Comparison of ENCODE assay signal across 11 cellular contexts in genomic region chr21:45255381-45256020, GRCh38. TPM values are rescaled to one million over a fixed set of nuclear protein-coding genes. Genes with fewer than 3 reads are reported as not detected.
A peak's percentile ranks its signal among the peaks of the same experiment; 100 is the strongest.
DNase-seq lines count a peak whose midpoint lies in the region; ATAC-seq and TF ChIP-seq lines count a peak whose summit lies in the region.
"Had no signal": no experiment of that assay in that cellular context is flagged by ENCODE, and none has a peak within 500 bp of the region (broad histone marks: within the 10 kb centered on the region; RNA-seq: fewer than 3 reads in every experiment).

No MANE protein-coding gene starts in this region.

- H2AFZ ChIP-seq in MM.1S (ENCODE audit: low read length), result peak overlapping the region; percentile 47
- no peak overlapping the region for H2AFZ ChIP-seq in GM23248

- H3K9ac ChIP-seq in MM.1S (ENCODE audit: low read length) (no peak overlapping the region), GM23248 (no peak overlapping the region)

- 66 to 70% methylated on average over 21 to 22 of the region's 22 CpGs for WGBS in GM23248 (ENCODE audit: low coverage in 1 of 2, low lambda C conversion rate in 2 of 2, missing lambda C conversion rate in 2 of 2), 2 experiments

- H3K79me2 ChIP-seq in MM.1S (ENCODE audit: low read length) (no peaks in the 10 kb centered on the region), GM23248 (ENCODE audit: insufficient read depth) (no peaks in the 10 kb centered on the region)

- H3K9me2 ChIP-seq in MM.1S (replicated peaks; ENCODE audit: insufficient read depth, low read length) (no peaks in the 10 kb centered on the region), GM23248 (ENCODE audit: insufficient read depth) (no peaks in the 10 kb centered on the region)

- in situ Hi-C loops in GM23248 (cut with MboI), result no loop called here

- TF ChIP-seq CTCF in MM.1S (IDR thresholded peaks at IDR 0.05; ENCODE audit: low read length), result no peak

- ATAC-seq in GM19395 (IDR thresholded peaks at IDR 0.05; ENCODE audit: unreplicated experiment), result no peak
- no peak for ATAC-seq in HG03520 (IDR thresholded peaks at IDR 0.05; ENCODE audit: unreplicated experiment)

- H3K27ac ChIP-seq in MM.1S (ENCODE audit: low read length), result no peak overlapping the region
- H3K27ac ChIP-seq in GM23248, result no peak overlapping the region
- H3K27ac ChIP-seq: 22Rv1, HL-60 had no signal

- DNase-seq in NCI-H1092 (lab: John Stamatoyannopoulos, UW), result peak; percentile 4
- no peak for DNase-seq in NCI-H1092 treated with DMSO at 0.1 percent for 48 hours (lab: John Stamatoyannopoulos, UW)
- DNase-seq in MM.1S, result peak; percentile 87
- peak; percentile 25 for DNase-seq in T-helper 9 cell
- DNase-seq in left kidney (ENCODE audit: low read depth, low spot score), result peak; percentile 53
- DNase-seq in GM23248, result no peak
- DNase-seq: activated T-cell treated with anti-CD3 and anti-CD28 coated beads for 4 hours had no signal

- no peaks in the 10 kb centered on the region for H3K9me3 ChIP-seq in MM.1S (replicated peaks; ENCODE audit: insufficient read depth, low read length)
- no peaks in the 10 kb centered on the region for H3K9me3 ChIP-seq in GM23248 (ENCODE audit: low read depth)

- no peaks in the 10 kb centered on the region for H4K20me1 ChIP-seq in MM.1S (ENCODE audit: insufficient read depth, low read length)
- H4K20me1 ChIP-seq in GM23248 (ENCODE audit: insufficient read depth), result no peaks in the 10 kb centered on the region

- no peaks in the 10 kb centered on the region for H3F3A ChIP-seq in MM.1S (ENCODE audit: insufficient read depth, low read length)
- no peaks in the 10 kb centered on the region for H3F3A ChIP-seq in GM23248 (ENCODE audit: insufficient read depth)

- H3K4me3 ChIP-seq in MM.1S (ENCODE audit: low read length), result peak overlapping the region; percentile 32
- H3K4me3 ChIP-seq in GM23248, result no peak overlapping the region

- H3K4me2 ChIP-seq in MM.1S (ENCODE audit: low read depth, low read length) (peak overlapping the region; percentile 48), GM23248 (ENCODE audit: unreplicated experiment) (no peak overlapping the region)

- H3K36me3 ChIP-seq in MM.1S (replicated peaks; ENCODE audit: insufficient read depth, low read length) (no peaks in the 10 kb centered on the region), GM23248 (ENCODE audit: low read depth) (no peaks in the 10 kb centered on the region)

- H3K27me3 ChIP-seq in MM.1S (replicated peaks; ENCODE audit: insufficient read depth, low read length) (peaks cover 94% of the 10 kb centered on the region), GM23248 (replicated peaks; ENCODE audit: insufficient read depth) (peaks cover 16% of the 10 kb centered on the region; the same call in 1 of the 2 replicates)

- H3K4me1 ChIP-seq in MM.1S (ENCODE audit: low read length), result peaks cover 6% of the 10 kb centered on the region; the same call in 1 of the 2 replicates
- peaks cover 5% of the 10 kb centered on the region for H3K4me1 ChIP-seq in GM23248 (ENCODE audit: insufficient read depth)

RNA-seq across cellular contexts. Expression of gene POFUT2, which starts 32.2 kb away (rescaled TPM):
- total RNA-seq in GM23248 (2014; rRNA removed; shearing (Covaris generic)), result 48.2 and 54.0 TPM in 2 replicates
- 30.1 and 30.9 TPM in 2 replicates for polyA plus RNA-seq in GM23248 (2016; fragmentation: Nextera tagmentation; extraction: Ambion mirVana)

Comparison
In these comparisons a context has a peak if more than half of its experiments do, and no peak if none do; other contexts are left out.
1. DNase-seq: peak in NCI-H1092 (single experiment), MM.1S (single experiment), T-helper 9 cell (single experiment) and left kidney (single experiment); none in NCI-H1092 treated with DMSO at 0.1 percent for 48 hours (single experiment) and GM23248 (single experiment).